ENCODE assay signal across 20 cellular contexts in the genomic region with DNA sequence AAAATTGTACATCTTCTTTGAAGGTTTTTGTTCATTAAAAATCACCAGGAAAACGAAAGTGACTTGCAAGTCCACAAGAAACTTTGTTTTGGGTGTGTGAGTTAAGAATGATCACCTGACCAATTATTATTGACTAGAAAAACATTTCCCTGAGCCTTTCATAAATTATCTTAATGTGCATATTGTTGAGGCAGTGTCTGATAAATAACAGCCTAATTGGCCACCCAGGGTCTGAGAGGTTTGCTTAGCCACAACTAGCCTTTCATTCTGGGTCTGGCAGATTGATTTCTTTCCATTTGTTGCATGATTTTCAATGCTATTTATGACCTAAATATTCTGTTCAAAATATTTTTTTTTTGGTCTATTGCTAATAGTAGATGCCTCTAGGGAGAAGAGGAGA.
"Had no signal": no experiment of that assay in that cellular context is flagged by ENCODE, and none has a peak within 500 bp of the region (broad histone marks: within the 10 kb centered on the region; RNA-seq: fewer than 3 reads in every experiment).

No MANE protein-coding gene starts in this region.

- H3K36me3 ChIP-seq: esophagus muscularis mucosa, gastrocnemius medialis, right lobe of liver, suprapubic skin, thyroid gland had no signal

- H3K27me3 ChIP-seq: esophagus muscularis mucosa, gastrocnemius medialis, right lobe of liver, suprapubic skin, thyroid gland had no signal

- H3K79me2 ChIP-seq: parathyroid adenoma had no signal

- ATAC-seq: gastrocnemius medialis; left lobe of liver; naive thymus-derived CD4-positive, alpha-beta T cell; psoas muscle; right lobe of liver; stimulated activated effector memory CD8-positive, alpha-beta T cell treated with anti-CD3 and anti-CD28 coated beads, Interleukin-12 subunit alpha, Interleukin-12 subunit beta, amount 100 ng/mL, for 72 hours; stimulated activated naive CD8-positive, alpha-beta T cell treated with anti-CD3 and anti-CD28 coated beads, Interleukin-15, Interleukin-2, amounts not matched to agents 100 U/mL and 50 U/mL, for 24 hours had no signal

- H3K4me3 ChIP-seq: esophagus muscularis mucosa, gastrocnemius medialis, psoas muscle, right lobe of liver, suprapubic skin, thyroid gland had no signal

- H3K9ac ChIP-seq: parathyroid adenoma had no signal

- H3K27ac ChIP-seq: epithelial cell of prostate, esophagus muscularis mucosa, gastrocnemius medialis, parathyroid adenoma, psoas muscle, right lobe of liver, suprapubic skin, thyroid gland had no signal

- DNase-seq: effector memory CD4-positive, alpha-beta T cell; gastrocnemius medialis; glutamatergic neuron; islet precursor cell; mammary epithelial cell; naive thymus-derived CD4-positive, alpha-beta T cell; nephron progenitor cell; psoas muscle; retina; right lobe of liver; stimulated activated CD4-positive, alpha-beta T cell treated with anti-CD3 and anti-CD28 coated beads, Interleukin-4, amount 100 ng/mL, for 1 hour; stimulated activated CD8-positive, alpha-beta memory T cell treated with anti-CD3 and anti-CD28 coated beads, Interleukin-4, amount 100 ng/mL, for 48 hours; stimulated activated naive CD8-positive, alpha-beta T cell treated with anti-CD3 and anti-CD28 coated beads, Interleukin-15, Interleukin-2, amounts not matched to agents 100 U/mL and 50 U/mL, for 24 hours; thyroid gland had no signal

- H3K9me3 ChIP-seq: esophagus muscularis mucosa, gastrocnemius medialis, psoas muscle, right lobe of liver, suprapubic skin, thyroid gland had no signal

- H2AFZ ChIP-seq: parathyroid adenoma had no signal

- H3K4me1 ChIP-seq: parathyroid adenoma, psoas muscle, right lobe of liver, thyroid gland had no signal
